In genomic region chr2:30149513-30149912, GRCh38 we compare ENCODE assay signal across 1 cellular context.
TF ChIP-seq lines count a peak whose summit lies in the region.

No MANE protein-coding gene starts in this region.

TF ChIP-seq in GM23338, 12 proteins besides CTCF, POLR2A, EP300 and RAD21 (continued from another document):
- TF ChIP-seq ZNF462 (CRISPR knock-in tag; IDR thresholded peaks at IDR 0.05) (peak; percentile 36), JUNB (IDR thresholded peaks at IDR 0.05; ENCODE audit: unreplicated experiment) (no peak), ZNF331 (CRISPR knock-in tag; IDR thresholded peaks at IDR 0.05; ENCODE audit: low read depth) (no peak), ETS1 (IDR thresholded peaks at IDR 0.05) (no peak)
